Comparison of ENCODE assay signal across 8 cellular contexts in genomic region chr19:38656171-38656981, GRCh38. TPM values are rescaled to one million over a fixed set of nuclear protein-coding genes. Genes with fewer than 3 reads are reported as not detected.
DNase-seq lines count a peak whose midpoint lies in the region; ATAC-seq and TF ChIP-seq lines count a peak whose summit lies in the region.

No MANE protein-coding gene starts in this region.

- no peak overlapping the region for H3K4me3 ChIP-seq in parathyroid adenoma (ENCODE audit: low read depth, low read length)

- no peaks in the 10 kb centered on the region for H3K27me3 ChIP-seq in parathyroid adenoma (ENCODE audit: control insufficient read depth, insufficient read depth, low read length)

- peak overlapping the region; percentile 95 for H3K27ac ChIP-seq in parathyroid adenoma

- no peaks in the 10 kb centered on the region for H3K36me3 ChIP-seq in parathyroid adenoma (ENCODE audit: control insufficient read depth, insufficient read depth, low read length)

- ATAC-seq in GM21529 (IDR thresholded peaks at IDR 0.05; ENCODE audit: unreplicated experiment): no peak
- no peak for ATAC-seq in GM21515 (IDR thresholded peaks at IDR 0.05; ENCODE audit: unreplicated experiment)
- no peak for ATAC-seq in GM18519 (IDR thresholded peaks at IDR 0.05; ENCODE audit: low FRiP score, unreplicated experiment)

- H3K4me2 ChIP-seq in parathyroid adenoma (ENCODE audit: low read length): no peak overlapping the region

- no peak for TF ChIP-seq CTCF in parathyroid adenoma (IDR thresholded peaks at IDR 0.05)

- H3K9me3 ChIP-seq in parathyroid adenoma (ENCODE audit: control insufficient read depth, low read length): no peaks in the 10 kb centered on the region

- H3K4me1 ChIP-seq in parathyroid adenoma: peaks cover 76% of the 10 kb centered on the region

- no peak overlapping the region for H3K9ac ChIP-seq in parathyroid adenoma

- H2AFZ ChIP-seq in parathyroid adenoma: no peak overlapping the region

- peaks cover 64% of the 10 kb centered on the region for H3K79me2 ChIP-seq in parathyroid adenoma

- DNase-seq in Daoy (ENCODE audit: low read depth): peak; percentile 37
- peak; percentile 98 for DNase-seq in SW480 (ENCODE audit: low spot score)
- peak; percentile 40 for DNase-seq in effector CD4-positive, alpha-beta T cell
- no peak for DNase-seq in cortex of kidney (lab: John Stamatoyannopoulos, UW)

RNA-seq across cellular contexts. Expression of gene ACTN4, which starts 8.9 kb away (rescaled TPM):
- total RNA-seq in Daoy (2014; rRNA removed; shearing (Covaris generic)): 124 and 199 TPM in 2 replicates

RNA-seq across cellular contexts. Expression of gene EIF3K, which starts 37.4 kb away (rescaled TPM):
- 853 and 886 TPM in 2 replicates for total RNA-seq in Daoy (2014; rRNA removed; shearing (Covaris generic))

RNA-seq across cellular contexts. Expression of gene MAP4K1, which starts 38.6 kb away (rescaled TPM):
- total RNA-seq in Daoy (2014; rRNA removed; shearing (Covaris generic)): 0.11 TPM in 1 of 2 replicates, not detected in the other
